8 cellular contexts compared by ENCODE assay signal in the genomic region with DNA sequence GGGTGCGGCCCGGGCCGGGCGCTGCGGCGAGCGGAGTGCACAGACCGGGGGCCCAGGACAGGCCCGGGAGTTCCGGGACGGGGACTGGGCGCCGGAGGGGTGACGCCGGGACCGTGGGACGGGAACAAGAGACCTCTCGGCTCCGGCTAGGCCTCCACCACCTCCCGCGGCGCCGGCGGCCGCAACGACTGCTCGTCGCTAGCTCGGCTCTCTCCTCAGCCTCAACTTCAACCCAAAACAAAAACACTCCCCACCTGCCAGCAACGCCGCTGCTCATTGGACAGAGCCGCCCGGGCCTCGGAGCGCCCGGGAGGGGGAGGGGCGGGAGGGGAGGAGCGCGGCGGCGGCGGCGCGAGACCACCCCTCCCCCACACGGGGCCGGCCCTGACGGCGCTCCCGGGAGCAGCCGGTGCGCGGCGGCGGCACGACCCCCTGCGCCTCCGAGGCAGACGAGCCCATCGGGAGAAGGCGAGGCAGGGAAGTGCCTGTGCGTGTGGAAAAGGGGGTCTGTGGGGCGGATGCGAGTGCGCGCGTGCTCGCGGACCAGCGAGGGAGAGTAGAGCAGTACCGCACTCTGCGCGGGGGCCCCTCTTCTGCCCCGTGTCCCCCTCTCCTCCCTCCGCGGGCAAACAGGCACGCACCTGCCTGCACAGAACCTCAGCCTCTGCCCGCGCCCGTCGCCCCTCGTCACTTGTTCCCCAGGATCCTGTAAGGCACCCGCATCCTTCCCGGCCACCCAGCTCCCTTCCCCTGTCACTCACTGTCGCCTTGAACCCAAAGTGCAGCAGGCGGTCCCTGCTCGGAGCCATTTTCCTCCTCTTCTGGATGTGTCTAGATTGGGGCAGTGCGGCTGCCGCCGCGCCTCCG. TPM values are rescaled to one million over a fixed set of nuclear protein-coding genes. Genes with fewer than 3 reads are reported as not detected.
A peak's percentile ranks its signal among the peaks of the same experiment; 100 is the strongest.
DNase-seq lines count a peak whose midpoint lies in the region; ATAC-seq and TF ChIP-seq lines count a peak whose summit lies in the region.

A gene with protein sequence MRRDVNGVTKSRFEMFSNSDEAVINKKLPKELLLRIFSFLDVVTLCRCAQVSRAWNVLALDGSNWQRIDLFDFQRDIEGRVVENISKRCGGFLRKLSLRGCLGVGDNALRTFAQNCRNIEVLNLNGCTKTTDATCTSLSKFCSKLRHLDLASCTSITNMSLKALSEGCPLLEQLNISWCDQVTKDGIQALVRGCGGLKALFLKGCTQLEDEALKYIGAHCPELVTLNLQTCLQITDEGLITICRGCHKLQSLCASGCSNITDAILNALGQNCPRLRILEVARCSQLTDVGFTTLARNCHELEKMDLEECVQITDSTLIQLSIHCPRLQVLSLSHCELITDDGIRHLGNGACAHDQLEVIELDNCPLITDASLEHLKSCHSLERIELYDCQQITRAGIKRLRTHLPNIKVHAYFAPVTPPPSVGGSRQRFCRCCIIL (minus strand): TSS at position 215 of the 867 bp plus-strand sequence. CDS start 224 bp downstream, outside the sequence.

- no peaks in the 10 kb centered on the region for H3K36me3 ChIP-seq in kidney epithelial cell (ENCODE audit: control insufficient read depth, insufficient read depth, low read length)

- H3K27ac Mint-ChIP-seq in chondrocyte (ENCODE audit: unreplicated experiment) = peak within 1 kb of the TSS; percentile 96

- H3K4me1 Mint-ChIP-seq in chondrocyte (ENCODE audit: low read depth) = peaks cover 36% of the 10 kb centered on the region

- no peak for TF ChIP-seq CTCF in AG09319 (IDR thresholded peaks at IDR 0.05; ENCODE audit: low read depth, low read length)
- no peak for TF ChIP-seq CTCF in chondrocyte (IDR thresholded peaks at IDR 0.05)
- no peak for TF ChIP-seq CTCF in kidney epithelial cell (IDR thresholded peaks at IDR 0.05; ENCODE audit: insufficient read depth, low read length, poor library complexity, severe bottlenecking)

- ATAC-seq in GM19043 (IDR thresholded peaks at IDR 0.05; ENCODE audit: low read depth, unreplicated experiment) (peak; percentile 66), HG03378 (IDR thresholded peaks at IDR 0.05; ENCODE audit: unreplicated experiment) (peak; percentile 58)

- H3K9me3 Mint-ChIP-seq in chondrocyte (ENCODE audit: low read depth) = no peaks in the 10 kb centered on the region

- peak within 1 kb of the TSS; percentile 93 for H3K4me3 Mint-ChIP-seq in chondrocyte (ENCODE audit: unreplicated experiment)

- DNase-seq in AG09319 (ENCODE audit: extremely low read depth, low read depth) = peak; percentile 66
- DNase-seq in NCI-H460 (ENCODE audit: extremely low read depth, low read depth) = peak; percentile 88
- peak; percentile 88 to 92 for DNase-seq in activated CD4-positive, alpha-beta T cell treated with anti-CD3 and anti-CD28 coated beads for 24 hours (ENCODE audit: low read depth in 2 of 2)
- DNase-seq in chondrocyte (ENCODE audit: low spot score) = peak; percentile 93
- peak; percentile 39 for DNase-seq in kidney epithelial cell (ENCODE audit: low read depth)
- DNase-seq in stimulated activated CD4-positive, alpha-beta T cell treated with anti-CD3 and anti-CD28 coated beads, Interleukin-15, amount 100 ng/mL, for 1 hour (ENCODE audit: low read depth in 1 of 2, low spot score in 1 of 2) = peak; percentile 89 to 94

- no peaks in the 10 kb centered on the region for H3K27me3 Mint-ChIP-seq in chondrocyte (ENCODE audit: low read depth)

- no peaks in the 10 kb centered on the region for H3K27me3 ChIP-seq in kidney epithelial cell (ENCODE audit: control insufficient read depth, insufficient read depth, low read length)

- H3K36me3 Mint-ChIP-seq in chondrocyte (ENCODE audit: low read depth) = no peaks in the 10 kb centered on the region

- peak within 1 kb of the TSS; percentile 97 for H3K4me3 ChIP-seq in kidney epithelial cell (ENCODE audit: low read depth, low read length)

RNA-seq across cellular contexts. Expression of the gene that starts here (rescaled TPM):
- 10.5 and 10.9 TPM in 2 replicates for total RNA-seq in NCI-H460 (2014; rRNA removed; shearing (Covaris generic))
- polyA plus RNA-seq in NCI-H460 (2014; cell fraction: nucleus; rRNA removed) = 2.3 and 6.6 TPM in 2 replicates
- total RNA-seq in chondrocyte = 21.3 to 21.9 TPM (median 21.8 TPM) in 3 replicates
- total RNA-seq in kidney epithelial cell = 12.1 and 16.3 TPM in 2 replicates

Comparison
In these comparisons a context has a peak if more than half of its experiments do, and no peak if none do; other contexts are left out.
1. Peak in every context shown above with its lines: DNase-seq, ATAC-seq and H3K4me3 ChIP-seq.
2. DNase-seq: peak in every context shown above with its lines; median percentile 93 in chondrocyte; 92 in stimulated activated CD4-positive, alpha-beta T cell treated with anti-CD3 and anti-CD28 coated beads, Interleukin-15, amount 100 ng/mL, for 1 hour; 90 in activated CD4-positive, alpha-beta T cell treated with anti-CD3 and anti-CD28 coated beads for 24 hours; 88 in NCI-H460; 66 in AG09319; 39 in kidney epithelial cell.